Comparison of ENCODE assay signal across 16 cellular contexts in the genomic region with DNA sequence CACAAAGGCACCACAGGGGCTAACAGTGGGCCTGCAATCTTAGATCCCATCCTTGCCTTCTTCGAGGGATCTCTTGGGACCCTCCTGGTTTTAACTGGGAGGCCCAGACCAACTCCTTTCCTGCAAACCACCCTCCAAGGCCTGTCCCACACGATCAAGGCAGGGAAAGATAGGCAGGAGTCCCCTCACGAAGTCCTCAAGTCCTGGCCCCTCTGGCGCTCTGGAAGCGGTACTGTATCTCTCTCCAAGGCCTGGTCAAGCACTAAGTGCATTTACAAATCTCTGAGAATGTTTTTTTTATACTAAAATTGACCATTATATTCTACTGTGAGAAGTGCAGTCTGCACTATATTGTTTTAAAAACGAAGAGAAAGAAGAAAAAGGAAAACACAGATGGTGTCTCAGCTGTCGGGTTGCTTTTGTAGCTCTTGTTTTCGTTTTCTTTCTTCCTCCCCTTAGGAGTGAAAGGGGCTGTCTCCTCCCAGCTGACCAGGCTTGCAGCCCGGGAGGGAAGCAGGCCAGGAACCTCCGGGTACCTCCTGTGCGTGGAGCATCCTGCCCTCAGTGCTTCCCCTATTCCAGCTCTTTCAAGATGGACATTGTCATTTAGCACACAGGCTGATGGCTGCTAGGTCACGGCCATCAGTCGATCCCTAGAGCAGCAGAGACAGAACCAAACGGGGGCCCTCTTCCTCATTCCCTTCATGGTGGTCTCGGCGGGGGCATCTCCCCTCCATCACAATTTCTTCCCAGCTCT. TPM values are rescaled to one million over a fixed set of nuclear protein-coding genes. Genes with fewer than 3 reads are reported as not detected.
A peak's percentile ranks its signal among the peaks of the same experiment; 100 is the strongest.
DNase-seq lines count a peak whose midpoint lies in the region; ATAC-seq and TF ChIP-seq lines count a peak whose summit lies in the region.
"Had no signal": no experiment of that assay in that cellular context is flagged by ENCODE, and none has a peak within 500 bp of the region (broad histone marks: within the 10 kb centered on the region; RNA-seq: fewer than 3 reads in every experiment).

No MANE protein-coding gene starts in this region.

- peak overlapping the region in 1 of 5 experiments; percentile 47 for H3K4me3 Mint-ChIP-seq in brain
- H3K4me3 Mint-ChIP-seq: T-helper 2 cell treated with Interferon-gamma antibody and Interleukin-4, amounts not matched to agents 5 μg/mL and 100 μg/mL, for 36 hours had no signal

- H3K4me1 Mint-ChIP-seq in brain: peaks cover 14% of the 10 kb centered on the region

- H3K27me3 Mint-ChIP-seq in brain: no peaks in the 10 kb centered on the region

- no peak for TF ChIP-seq CTCF in brain (conservative IDR thresholded peaks at IDR 0.05)

- H3K36me3 Mint-ChIP-seq in brain: no peaks in the 10 kb centered on the region

- no peaks in the 10 kb centered on the region for H3K9me3 Mint-ChIP-seq in brain
- H3K9me3 Mint-ChIP-seq: T-helper 2 cell treated with Interferon-gamma antibody and Interleukin-4, amounts not matched to agents 5 μg/mL and 100 μg/mL, for 36 hours had no signal

- H3K27ac Mint-ChIP-seq in brain: peak overlapping the region in 4 of 5 experiments; percentile 32 to 89 (median 82)
- H3K27ac Mint-ChIP-seq: T-helper 2 cell treated with Interferon-gamma antibody and Interleukin-4, amounts not matched to agents 5 μg/mL and 100 μg/mL, for 36 hours had no signal

- peak; percentile 28 for DNase-seq in DMS 273 (lab: John Stamatoyannopoulos, UW; ENCODE audit: unreplicated experiment)
- DNase-seq in DMS 273 treated with DMSO at 0.1 percent for 48 hours (lab: John Stamatoyannopoulos, UW): no peak
- peak; percentile 39 for DNase-seq in inferior parietal cortex (ENCODE audit: extremely low spot score)
- DNase-seq in putamen (ENCODE audit: low spot score): peak; percentile 44
- DNase-seq in NCI-H1105 treated with DMSO at 0.1 percent for 48 hours (lab: John Stamatoyannopoulos, UW): no peak
- DNase-seq: activated CD4-positive, alpha-beta T cell treated with anti-CD3 and anti-CD28 coated beads for 4 hours; activated T-cell treated with anti-CD3 and anti-CD28 coated beads for 4 hours; DMS79 treated with DMSO at 0.1 percent for 48 hours; heart left ventricle; NCI-H1694; SIG-M5; thyroid gland had no signal

- ATAC-seq in GM19452 (IDR thresholded peaks at IDR 0.05; ENCODE audit: unreplicated experiment): no peak
- ATAC-seq in HG02610 (IDR thresholded peaks at IDR 0.05; ENCODE audit: unreplicated experiment): no peak
- ATAC-seq: heart left ventricle had no signal

RNA-seq across cellular contexts. Expression of a gene that starts 56.7 kb away (rescaled TPM):
- polyA plus RNA-seq in brain (ENCODE audit: insufficient read depth, low read depth, low replicate concordance): 27.7 TPM

Comparison
In these comparisons a context has a peak if more than half of its experiments do, and no peak if none do; other contexts are left out.
1. DNase-seq: peak in DMS 273 (single experiment), inferior parietal cortex (single experiment) and putamen (single experiment); none in DMS 273 treated with DMSO at 0.1 percent for 48 hours (single experiment) and NCI-H1105 treated with DMSO at 0.1 percent for 48 hours (single experiment).